Comparison of ENCODE assay signal across 24 cellular contexts in genomic region chr7:36852931-36853330, GRCh38.
"Had no signal": no experiment of that assay in that cellular context is flagged by ENCODE, and none has a peak within 500 bp of the region (broad histone marks: within the 10 kb centered on the region; RNA-seq: fewer than 3 reads in every experiment).

No MANE protein-coding gene starts in this region.

- H3K4me3 Mint-ChIP-seq: activated CD4-positive, alpha-beta memory T cell treated with anti-CD3 and anti-CD28 coated beads for 36 hours; activated CD8-positive, alpha-beta memory T cell treated with anti-CD3 and anti-CD28 coated beads, Interleukin-2, amount 10 ng/mL, durations not matched to agents 7 days and 5 days; memory B cell; nephron had no signal

- H3K9me3 ChIP-seq: neutrophil, pancreas, suprapubic skin had no signal

- H3K4me1 Mint-ChIP-seq: memory B cell, nephron had no signal

- H3K27me3 ChIP-seq: heart right ventricle, neutrophil, pancreas, right atrium auricular region, spleen, stomach, suprapubic skin, tibial nerve had no signal

- FAIRE-seq: bronchial epithelial cell, keratinocyte, pancreas, urothelium cell line had no signal

- H3K4me1 ChIP-seq: heart right ventricle, pancreas, psoas muscle, right atrium auricular region, spleen, stomach, tibial nerve had no signal

- H3K27ac ChIP-seq: epithelial cell of prostate, heart right ventricle, neutrophil, pancreas, psoas muscle, right atrium auricular region, stomach, suprapubic skin, tibial nerve had no signal

- H3K27ac Mint-ChIP-seq: activated CD4-positive, alpha-beta memory T cell treated with anti-CD3 and anti-CD28 coated beads for 36 hours; memory B cell; nephron had no signal

- H3K36me3 ChIP-seq: pancreas, right atrium auricular region had no signal

- ATAC-seq: activated CD8-positive, alpha-beta memory T cell treated with anti-CD3 and anti-CD28 coated beads, Interleukin-2, amount 10 ng/mL, durations not matched to agents 7 days and 5 days; heart right ventricle; left colon; pancreas; psoas muscle had no signal

- H3K27me3 Mint-ChIP-seq: activated CD4-positive, alpha-beta memory T cell treated with anti-CD3 and anti-CD28 coated beads for 36 hours; activated CD8-positive, alpha-beta memory T cell treated with anti-CD3 and anti-CD28 coated beads, Interleukin-2, amount 10 ng/mL, durations not matched to agents 7 days and 5 days; activated T-helper 17 cell treated with anti-CD3 and anti-CD28 coated beads, Interleukin-2, amount 50 U/mL, for 72 hours; memory B cell had no signal

- H3K4me3 ChIP-seq: heart right ventricle, pancreas, psoas muscle, right atrium auricular region, spleen, stomach, suprapubic skin, tibial nerve had no signal

- DNase-seq: activated CD4-positive, alpha-beta memory T cell treated with anti-CD3 and anti-CD28 coated beads for 36 hours; activated CD4-positive, alpha-beta T cell treated with anti-CD3 and anti-CD28 coated beads for 1 hour; activated CD8-positive, alpha-beta memory T cell treated with anti-CD3 and anti-CD28 coated beads, Interleukin-2, amount 10 ng/mL, durations not matched to agents 7 days and 5 days; activated T-cell treated with anti-CD3 and anti-CD28 coated beads, Interleukin-2, amount 50 U/mL, for 1 hour; amygdala; heart right ventricle; left colon; pancreas; psoas muscle; spleen; stimulated activated CD4-positive, alpha-beta T cell treated with anti-CD3 and anti-CD28 coated beads, Interleukin-4, amount 100 ng/mL, for 1 hour; stomach; T-helper 9 cell had no signal
